21 cellular contexts compared by ENCODE assay signal in the genomic region with DNA sequence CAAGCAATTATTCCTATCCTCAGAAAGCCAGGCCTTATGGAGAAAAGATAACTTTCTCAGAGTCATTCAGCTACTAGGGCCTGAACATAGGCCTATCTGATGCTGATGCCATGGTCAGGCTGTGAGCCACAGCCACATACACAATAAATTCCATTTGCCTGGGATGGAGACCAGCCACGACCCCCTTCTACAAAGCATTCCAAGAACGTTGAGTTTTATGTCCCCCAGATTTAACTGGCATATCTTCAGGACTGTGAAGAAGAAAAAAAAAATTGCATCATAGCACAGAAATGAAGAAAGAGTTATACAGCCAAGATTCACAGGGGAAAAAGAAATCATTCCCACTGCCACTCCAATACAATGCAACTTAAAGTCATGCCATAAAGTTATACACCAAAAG.
DNase-seq lines count a peak whose midpoint lies in the region; ATAC-seq and TF ChIP-seq lines count a peak whose summit lies in the region.
"Had no signal": no experiment of that assay in that cellular context is flagged by ENCODE, and none has a peak within 500 bp of the region (broad histone marks: within the 10 kb centered on the region; RNA-seq: fewer than 3 reads in every experiment).

No MANE protein-coding gene starts in this region.

- intact Hi-C loops in uterus (cut with DNase I; ENCODE audit: low total_unique reads), result no loop called here

- no peaks in the 10 kb centered on the region for H3K9me3 ChIP-seq in uterus
- H3K9me3 ChIP-seq: tibial nerve had no signal

- no peaks in the 10 kb centered on the region for H3K36me3 ChIP-seq in uterus
- H3K36me3 ChIP-seq: brain microvascular endothelial cell, neural progenitor cell, tibial nerve had no signal

- peak; percentile 82 for DNase-seq in GM04504 (ENCODE audit: low read depth)
- DNase-seq in chondrocyte (ENCODE audit: low spot score), result no peak
- DNase-seq in mesothelial cell of epicardium (ENCODE audit: low spot score in 2 of 2, unreplicated experiment in 2 of 2), result no peak
- DNase-seq in uterus, result no peak
- no peak for DNase-seq in SKM-1 (lab: John Stamatoyannopoulos, UW; ENCODE audit: unreplicated experiment)
- DNase-seq in NCI-H226, result no peak
- DNase-seq: brain microvascular endothelial cell; DMS 273 treated with DMSO at 0.1 percent for 48 hours; GF-D8; left cardiac atrium; midbrain; NCI-H1694 treated with DMSO at 0.1 percent for 48 hours; NCI-H2227 treated with DMSO at 0.1 percent for 48 hours; stimulated activated naive CD4-positive, alpha-beta T cell treated with Interleukin-2 at 50 U/mL for 16 hours had no signal

- no peak for TF ChIP-seq CTCF in chondrocyte (IDR thresholded peaks at IDR 0.05)
- TF ChIP-seq CTCF in mesothelial cell of epicardium (IDR thresholded peaks at IDR 0.05; ENCODE audit: unreplicated experiment), result no peak
- TF ChIP-seq CTCF in uterus (IDR thresholded peaks at IDR 0.05), result no peak

- no peak for TF ChIP-seq POLR2A in uterus (IDR thresholded peaks at IDR 0.05)

- H3K27ac ChIP-seq in uterus, result peak overlapping the region; percentile 44 to 59
- H3K27ac ChIP-seq: brain microvascular endothelial cell, neural progenitor cell had no signal

- no peak overlapping the region for H3K4me3 ChIP-seq in uterus
- H3K4me3 ChIP-seq: neural progenitor cell, tibial nerve had no signal

- H3K9me3 Mint-ChIP-seq in chondrocyte (ENCODE audit: low read depth) (no peaks in the 10 kb centered on the region), mesothelial cell of epicardium (no peaks in the 10 kb centered on the region)
- H3K9me3 Mint-ChIP-seq: CD14-positive monocyte, IgD-negative memory B cell, neural progenitor cell had no signal

- H3K4me1 Mint-ChIP-seq in chondrocyte (ENCODE audit: low read depth), result peaks cover 71% of the 10 kb centered on the region
- H3K4me1 Mint-ChIP-seq in mesothelial cell of epicardium, result peaks cover 14% of the 10 kb centered on the region
- H3K4me1 Mint-ChIP-seq: CD14-positive monocyte had no signal

- H3K4me3 Mint-ChIP-seq in chondrocyte (ENCODE audit: unreplicated experiment) (no peak overlapping the region), mesothelial cell of epicardium (no peak overlapping the region)
- H3K4me3 Mint-ChIP-seq: activated naive CD8-positive, alpha-beta T cell; CD14-positive monocyte; IgD-negative memory B cell; neural progenitor cell had no signal

- H3K36me3 Mint-ChIP-seq in chondrocyte (ENCODE audit: low read depth) (no peaks in the 10 kb centered on the region), mesothelial cell of epicardium (no peaks in the 10 kb centered on the region)
- H3K36me3 Mint-ChIP-seq: activated naive CD8-positive, alpha-beta T cell; CD14-positive monocyte; IgD-negative memory B cell; neural progenitor cell had no signal

- ATAC-seq in GM19455 (IDR thresholded peaks at IDR 0.05; ENCODE audit: unreplicated experiment), result no peak
- ATAC-seq: Panc1 had no signal

- H3K27me3 ChIP-seq in uterus, result no peaks in the 10 kb centered on the region
- H3K27me3 ChIP-seq: brain microvascular endothelial cell, neural progenitor cell, tibial nerve had no signal

- H3K27ac Mint-ChIP-seq in chondrocyte (ENCODE audit: unreplicated experiment) (peak overlapping the region; percentile 90), mesothelial cell of epicardium (peak overlapping the region; percentile 11)
- H3K27ac Mint-ChIP-seq: activated naive CD8-positive, alpha-beta T cell; CD14-positive monocyte; neural progenitor cell had no signal

- H3K27me3 Mint-ChIP-seq in chondrocyte (ENCODE audit: low read depth) (no peaks in the 10 kb centered on the region), mesothelial cell of epicardium (ENCODE audit: low read depth) (no peaks in the 10 kb centered on the region)
- H3K27me3 Mint-ChIP-seq: activated naive CD8-positive, alpha-beta T cell; IgD-negative memory B cell had no signal

- no peaks in the 10 kb centered on the region for H3K4me1 ChIP-seq in uterus
